In the genomic region with DNA sequence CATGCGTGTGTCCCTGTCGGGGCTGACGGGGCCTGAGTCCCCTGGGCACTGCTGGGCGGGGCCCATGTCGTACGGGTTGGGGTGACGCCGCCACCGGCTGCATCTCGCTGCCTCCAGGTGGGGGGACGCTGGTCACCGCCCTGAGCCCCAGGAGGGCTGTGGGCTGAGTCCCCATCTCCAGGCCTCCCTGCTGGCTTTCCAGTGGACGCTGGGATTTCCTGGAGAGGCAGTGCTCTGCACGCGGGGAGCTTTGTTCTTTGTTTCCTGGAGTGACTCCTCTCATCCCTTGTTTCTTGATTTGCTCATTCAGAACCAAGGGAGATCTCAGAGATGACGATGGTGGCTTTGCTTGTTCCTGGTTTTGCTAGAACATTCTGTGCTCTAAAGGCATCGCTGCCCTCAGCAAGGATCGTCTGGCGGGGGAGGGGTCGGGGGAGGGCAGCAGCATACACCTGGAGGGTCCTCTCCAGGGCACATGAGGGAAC, we compare ENCODE assay signal across 11 cellular contexts. TPM values are rescaled to one million over a fixed set of nuclear protein-coding genes. Genes with fewer than 3 reads are reported as not detected.
A peak's percentile ranks its signal among the peaks of the same experiment; 100 is the strongest.
DNase-seq lines count a peak whose midpoint lies in the region; FAIRE-seq and TF ChIP-seq lines count a peak whose summit lies in the region.
"Had no signal": no experiment of that assay in that cellular context is flagged by ENCODE, and none has a peak within 500 bp of the region (broad histone marks: within the 10 kb centered on the region; RNA-seq: fewer than 3 reads in every experiment).

No MANE protein-coding gene starts in this region.

- H3K27ac ChIP-seq in Peyer's patch, result peak overlapping the region; percentile 84 to 93 (median 90)
- H3K27ac ChIP-seq in esophagus squamous epithelium, result peak overlapping the region; percentile 77 to 93 (median 88)
- H3K27ac ChIP-seq in rectal smooth muscle tissue (ENCODE audit: low read depth, low read length), result peak overlapping the region; percentile 72

- peaks cover 7% of the 10 kb centered on the region for H3K4me1 Mint-ChIP-seq in activated CD4-positive, alpha-beta memory T cell treated with anti-CD3 and anti-CD28 coated beads, Interleukin-2, amount 10 ng/mL, durations not matched to agents 7 days and 5 days

- H3K4me3 ChIP-seq in Peyer's patch (no peak overlapping the region), esophagus squamous epithelium (no peak overlapping the region), rectal smooth muscle tissue (ENCODE audit: low read length) (no peak overlapping the region)

- POLR2A ChIA-PET in activated CD4-positive, alpha-beta memory T cell treated with anti-CD3 and anti-CD28 coated beads, Interleukin-2, amount 10 ng/mL, durations not matched to agents 7 days and 5 days (lab: Charles Lee), result no interaction called here

- CTCF ChIA-PET in activated CD4-positive, alpha-beta memory T cell treated with anti-CD3 and anti-CD28 coated beads, Interleukin-2, amount 10 ng/mL, durations not matched to agents 7 days and 5 days (lab: Charles Lee), result no interaction called here

- TF ChIP-seq POLR2A in Peyer's patch (IDR thresholded peaks at IDR 0.05) (no peak), esophagus squamous epithelium (IDR thresholded peaks at IDR 0.05) (peak in 1 of 4 donors; percentile 29)

- H3K4me1 ChIP-seq in Peyer's patch (peaks cover 27 to 64% (median 49%) of the 10 kb centered on the region in 4 donors), esophagus squamous epithelium (peaks cover 59 to 99% (median 68%) of the 10 kb centered on the region in 3 donors), rectal smooth muscle tissue (ENCODE audit: control insufficient read depth, insufficient read depth, low read length) (peaks cover 42% of the 10 kb centered on the region)

- no peak overlapping the region for H3K4me3 Mint-ChIP-seq in activated CD4-positive, alpha-beta memory T cell treated with anti-CD3 and anti-CD28 coated beads, Interleukin-2, amount 10 ng/mL, durations not matched to agents 7 days and 5 days

- H3K9ac ChIP-seq in rectal smooth muscle tissue (ENCODE audit: low read length), result no peak overlapping the region
- H3K9ac ChIP-seq: parathyroid adenoma had no signal

- H3K9me3 ChIP-seq in Peyer's patch, result no peaks in the 10 kb centered on the region
- no peaks in the 10 kb centered on the region for H3K9me3 ChIP-seq in esophagus squamous epithelium

- TF ChIP-seq CTCF in Peyer's patch (IDR thresholded peaks at IDR 0.05) (no peak), esophagus squamous epithelium (IDR thresholded peaks at IDR 0.05) (no peak)

- WGBS in esophagus squamous epithelium, 2 donors, result 48 to 51% methylated on average over 11 to 12 of the region's 20 CpGs

- peak; percentile 23 for DNase-seq in COLO829 (ENCODE audit: low spot score)
- DNase-seq in Peyer's patch, result peak in 2 of 3 donors; percentile 76 to 83
- DNase-seq in esophagus squamous epithelium (lab: John Stamatoyannopoulos, UW), result no peak
- no peak for DNase-seq in NCI-H1048 (lab: John Stamatoyannopoulos, UW)
- DNase-seq in urothelium cell line (ENCODE audit: low spot score), result no peak
- DNase-seq in NCI-H82 (lab: John Stamatoyannopoulos, UW), result no peak
- no peak for DNase-seq in activated CD4-positive, alpha-beta memory T cell treated with anti-CD3 and anti-CD28 coated beads, Interleukin-2, amount 10 ng/mL, durations not matched to agents 7 days and 5 days

- no peak overlapping the region for H3K27ac Mint-ChIP-seq in activated CD4-positive, alpha-beta memory T cell treated with anti-CD3 and anti-CD28 coated beads, Interleukin-2, amount 10 ng/mL, durations not matched to agents 7 days and 5 days

- H3K27me3 ChIP-seq in Peyer's patch (no peaks in the 10 kb centered on the region), esophagus squamous epithelium (no peaks in the 10 kb centered on the region), rectal smooth muscle tissue (ENCODE audit: control insufficient read depth, insufficient read depth, low read length) (no peaks in the 10 kb centered on the region)

- no peaks in the 10 kb centered on the region for H3K9me3 Mint-ChIP-seq in activated CD4-positive, alpha-beta memory T cell treated with anti-CD3 and anti-CD28 coated beads, Interleukin-2, amount 10 ng/mL, durations not matched to agents 7 days and 5 days

- no peak for FAIRE-seq in urothelium cell line (lab: Jason Lieb, UNC)
- FAIRE-seq: colon, D721Med had no signal

- H3K27me3 Mint-ChIP-seq in activated CD4-positive, alpha-beta memory T cell treated with anti-CD3 and anti-CD28 coated beads, Interleukin-2, amount 10 ng/mL, durations not matched to agents 7 days and 5 days, result no peaks in the 10 kb centered on the region

- intact Hi-C loops in esophagus squamous epithelium (cut with DNase I), result no loop called here

- no peaks in the 10 kb centered on the region for H3K36me3 Mint-ChIP-seq in activated CD4-positive, alpha-beta memory T cell treated with anti-CD3 and anti-CD28 coated beads, Interleukin-2, amount 10 ng/mL, durations not matched to agents 7 days and 5 days (ENCODE audit: low read depth)

- H3K36me3 ChIP-seq in Peyer's patch (no peaks in the 10 kb centered on the region), esophagus squamous epithelium (peaks cover 0 to 25% (median 0%) of the 10 kb centered on the region in 3 donors), rectal smooth muscle tissue (ENCODE audit: control insufficient read depth, insufficient read depth, low read length) (no peaks in the 10 kb centered on the region)

RNA-seq across cellular contexts. Expression of gene PWWP2B, which starts 21.0 kb away (rescaled TPM):
- total RNA-seq in Peyer's patch (10 to 100 TPM; 11.4 to 19.2 (median 15.1) TPM), esophagus squamous epithelium (10 to 100 TPM; 14.9 to 27.3 (median 16.7) TPM)
- total RNA-seq in activated CD4-positive, alpha-beta memory T cell treated with anti-CD3 and anti-CD28 coated beads, Interleukin-2, amount 10 ng/mL, durations not matched to agents 7 days and 5 days, result 1 to 10 TPM; 5.5 to 6.3 TPM

Comparison
In these comparisons a context has a peak if more than half of its experiments do, and no peak if none do; other contexts are left out.
1. DNase-seq: peak in COLO829 (single experiment) and Peyer's patch (2 of 3); none in esophagus squamous epithelium (single experiment), NCI-H1048 (single experiment), urothelium cell line (single experiment), NCI-H82 (single experiment) and activated CD4-positive, alpha-beta memory T cell treated with anti-CD3 and anti-CD28 coated beads, Interleukin-2, amount 10 ng/mL, durations not matched to agents 7 days and 5 days (single experiment).
2. Peak in every context shown above with its lines, with median percentiles within 50 percentile points of each other: H3K27ac ChIP-seq.